ENCODE assay signal across 10 cellular contexts in the genomic region with DNA sequence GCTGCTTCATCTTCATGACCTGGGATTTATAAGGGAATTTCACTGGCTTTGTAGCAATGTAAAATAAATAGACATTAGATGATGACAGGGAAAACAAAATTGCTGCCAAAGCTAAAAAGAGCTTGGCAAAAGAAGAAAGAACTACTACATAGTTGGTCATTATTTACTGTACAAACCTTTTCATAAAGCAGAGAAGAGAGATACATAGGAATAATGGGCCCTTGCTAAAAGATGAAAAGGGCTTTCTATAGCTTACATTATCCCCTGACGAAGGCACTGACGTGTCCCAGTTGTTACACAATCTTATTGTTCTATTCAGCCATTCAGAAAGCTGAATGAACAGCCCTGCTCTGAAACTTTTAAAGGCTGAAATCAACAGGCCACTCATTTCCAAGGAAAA. TPM values are rescaled to one million over a fixed set of nuclear protein-coding genes. Genes with fewer than 3 reads are reported as not detected.
DNase-seq lines count a peak whose midpoint lies in the region; ATAC-seq, FAIRE-seq and TF ChIP-seq lines count a peak whose summit lies in the region.
"Had no signal": no experiment of that assay in that cellular context is flagged by ENCODE, and none has a peak within 500 bp of the region (broad histone marks: within the 10 kb centered on the region; RNA-seq: fewer than 3 reads in every experiment).

No MANE protein-coding gene starts in this region.

- TF ChIP-seq CTCF in sigmoid colon (IDR thresholded peaks at IDR 0.05) = no peak
- TF ChIP-seq CTCF in CD4-positive, alpha-beta T cell (IDR thresholded peaks at IDR 0.05) = no peak

- H3K27me3 ChIP-seq in HUES48 (ENCODE audit: control insufficient read depth, insufficient read depth, low read length) (no peaks in the 10 kb centered on the region), sigmoid colon (no peaks in the 10 kb centered on the region)
- no peaks in the 10 kb centered on the region for H3K27me3 ChIP-seq in CD4-positive, alpha-beta T cell (ENCODE audit: control insufficient read depth, insufficient read depth, low read length)

- H3K9me3 ChIP-seq in HUES48 (ENCODE audit: control insufficient read depth, insufficient read depth, low read length) (no peaks in the 10 kb centered on the region), sigmoid colon (no peaks in the 10 kb centered on the region)
- H3K9me3 ChIP-seq in CD4-positive, alpha-beta T cell (ENCODE audit: control insufficient read depth, low read length) = no peaks in the 10 kb centered on the region

- H3K27me3 Mint-ChIP-seq in CD4-positive, alpha-beta T cell = no peaks in the 10 kb centered on the region

- H3K36me3 Mint-ChIP-seq in CD4-positive, alpha-beta T cell (ENCODE audit: low read depth) = no peaks in the 10 kb centered on the region

- intact Hi-C loops in sigmoid colon (cut with DNase I) = no loop called here
- intact Hi-C loops in CD4-positive, alpha-beta T cell (cut with DNase I, micrococcal nuclease) = no loop called here

- H3K27ac Mint-ChIP-seq in CD4-positive, alpha-beta T cell = no peak overlapping the region
- H3K27ac Mint-ChIP-seq: stimulated activated naive CD8-positive, alpha-beta T cell treated with anti-CD3 and anti-CD28 coated beads, Interleukin-15, Interleukin-2, amounts not matched to agents 100 ng/mL and 50 ng/mL, for 24 hours had no signal

- DNase-seq in frontal cortex (ENCODE audit: low spot score in 2 of 2) (peak in 1 of 2 donors; percentile 37), sigmoid colon (no peak), HT-29 (ENCODE audit: low spot score) (no peak), SW480 (ENCODE audit: low spot score) (no peak)
- DNase-seq in CD4-positive, alpha-beta T cell = no peak
- no peak for DNase-seq in activated CD4-positive, alpha-beta T cell treated with anti-CD3 and anti-CD28 coated beads for 1 hour

- H3K4me3 ChIP-seq in HUES48 (ENCODE audit: low read depth, low read length) = no peak overlapping the region
- no peak overlapping the region for H3K4me3 ChIP-seq in sigmoid colon
- H3K4me3 ChIP-seq: PC-9 had no signal

- H3K4me1 Mint-ChIP-seq in CD4-positive, alpha-beta T cell (ENCODE audit: low read depth) = no peaks in the 10 kb centered on the region

- no peak for TF ChIP-seq POLR2A in sigmoid colon (IDR thresholded peaks at IDR 0.05)

- no peak overlapping the region for H3K4me3 Mint-ChIP-seq in CD4-positive, alpha-beta T cell
- H3K4me3 Mint-ChIP-seq: stimulated activated naive CD8-positive, alpha-beta T cell treated with anti-CD3 and anti-CD28 coated beads, Interleukin-15, Interleukin-2, amounts not matched to agents 100 ng/mL and 50 ng/mL, for 24 hours had no signal

- CTCF ChIA-PET in CD4-positive, alpha-beta T cell (lab: Charles Lee) = interaction anchor here (0.7 kb wide), 1 partner anchor 945 kb away, joined by 3 read pairs; no protein-coding TSS in a partner anchor

- H3K4me1 ChIP-seq in HUES48 (ENCODE audit: control insufficient read depth, insufficient read depth, low read length) = peaks cover 23% of the 10 kb centered on the region
- H3K4me1 ChIP-seq in sigmoid colon = peaks cover 0 to 16% (median 13%) of the 10 kb centered on the region in 4 donors

- FAIRE-seq in frontal cortex (lab: Jason Lieb, UNC) = peak; percentile 56

- H3K36me3 ChIP-seq in HUES48 (ENCODE audit: control insufficient read depth, insufficient read depth, low read length) (no peaks in the 10 kb centered on the region), sigmoid colon (no peaks in the 10 kb centered on the region)

- no peaks in the 10 kb centered on the region for H3K9me3 Mint-ChIP-seq in CD4-positive, alpha-beta T cell

- ATAC-seq in CD4-positive, alpha-beta T cell (ENCODE audit: poor library complexity) = no peak

- WGBS in sigmoid colon, 2 donors = 43 to 50% methylated on average over 2 of the region's 2 CpGs

- TF ChIP-seq EP300 in sigmoid colon (IDR thresholded peaks at IDR 0.05) = no peak

- no peak overlapping the region for H3K9ac ChIP-seq in HUES48 (ENCODE audit: low read depth, low read length)

- H3K27ac ChIP-seq in HUES48 (ENCODE audit: low read depth, low read length) (peak overlapping the region; percentile 70), angular gyrus (ENCODE audit: low read depth, low read length) (peak overlapping the region; percentile 32), sigmoid colon (peak overlapping the region in 3 of 4 donors; percentile 28 to 62 (median 30))
- H3K27ac ChIP-seq in CD4-positive, alpha-beta T cell (ENCODE audit: low read depth, low read length) = no peak overlapping the region
- H3K27ac ChIP-seq: PC-9 had no signal

- POLR2A ChIA-PET in CD4-positive, alpha-beta T cell (lab: Charles Lee) = no interaction called here

RNA-seq across cellular contexts. Expression of a gene that starts 57.1 kb away (rescaled TPM):
- total RNA-seq in frontal cortex (not detected), sigmoid colon (under 1 TPM in 1 of 4 donors, not detected in 3; 0.14 TPM)
- polyA plus RNA-seq in sigmoid colon = under 1 TPM in 1 of 3 donors, not detected in 2; 0.03 TPM
- 0.05 TPM in 1 of 2 replicates, not detected in the other for total RNA-seq in HT-29 (2014; rRNA removed; shearing (Covaris generic))
- under 1 TPM in 1 of 2 experiments, not detected in 1; 0.14 TPM for total RNA-seq in CD4-positive, alpha-beta T cell
- total RNA-seq: PC-9 had no signal
